ENCODE assay signal across 28 cellular contexts in the genomic region with DNA sequence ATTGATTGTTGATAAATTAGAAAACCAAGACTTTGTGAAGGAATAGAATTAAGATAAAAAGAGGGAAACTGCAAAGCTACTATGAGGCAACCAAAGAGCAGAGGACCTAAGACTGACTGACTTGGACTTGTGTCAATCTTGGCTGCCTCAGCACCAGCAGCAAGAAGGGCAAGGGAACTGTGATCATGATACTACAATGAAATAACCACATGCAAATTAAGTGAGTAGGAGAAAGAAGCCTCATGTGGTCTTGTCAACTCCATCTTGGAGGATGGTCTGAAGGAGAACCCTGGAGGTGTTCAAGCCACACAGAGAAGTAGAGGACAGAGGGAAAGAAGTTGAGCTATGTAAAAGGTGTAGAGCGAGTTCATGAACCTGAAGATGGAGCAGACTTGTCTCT.
"Had no signal": no experiment of that assay in that cellular context is flagged by ENCODE, and none has a peak within 500 bp of the region (broad histone marks: within the 10 kb centered on the region; RNA-seq: fewer than 3 reads in every experiment).

No MANE protein-coding gene starts in this region.

- H3K36me3 Mint-ChIP-seq: mesothelial cell of epicardium; naive B cell; natural killer cell treated with Interleukin-12 subunit alpha and Interleukin-12 subunit beta and Interleukin-15 and Interleukin-18, amount 100 ng/mL, for 72 hours; neural progenitor cell; type B pancreatic cell had no signal

- H3K4me1 ChIP-seq: gastroesophageal sphincter, neural progenitor cell, prostate gland, right atrium auricular region had no signal

- H3K4me1 Mint-ChIP-seq: endodermal cell, mesothelial cell of epicardium, neural progenitor cell had no signal

- DNase-seq: effector CD8-positive, alpha-beta T cell; endodermal cell; foreskin fibroblast; heart left ventricle; left cardiac atrium; left lung; mesenchymal stem cell; mucosa of descending colon; naive B cell; nucleus accumbens; stimulated activated CD4-positive, alpha-beta T cell treated with anti-CD3 and anti-CD28 coated beads, Interleukin-12 subunit alpha, Interleukin-12 subunit beta, amount 100 ng/mL, for 4 hours; stimulated activated CD4-positive, alpha-beta T cell treated with anti-CD3 and anti-CD28 coated beads, Interleukin-1b, Interleukin-23, amount 100 ng/mL, for 48 hours; stimulated activated CD4-positive, alpha-beta T cell treated with anti-CD3 and anti-CD28 coated beads, Interleukin-4, amount 100 ng/mL, for 1 hour; stimulated activated CD8-positive, alpha-beta memory T cell treated with anti-CD3 and anti-CD28 coated beads, Interleukin-4, amount 100 ng/mL, for 48 hours; stimulated activated naive CD4-positive, alpha-beta T cell treated with Interleukin-2 at 50 U/mL for 16 hours; stomach; tibial artery had no signal

- H3K27ac Mint-ChIP-seq: endodermal cell; mesothelial cell of epicardium; natural killer cell treated with Interleukin-12 subunit alpha and Interleukin-12 subunit beta and Interleukin-15 and Interleukin-18, amount 100 ng/mL, for 72 hours; neural progenitor cell; type B pancreatic cell had no signal

- H3K27me3 Mint-ChIP-seq: natural killer cell treated with Interleukin-12 subunit alpha and Interleukin-12 subunit beta and Interleukin-15 and Interleukin-18, amount 100 ng/mL, for 72 hours; type B pancreatic cell had no signal

- H3K27me3 ChIP-seq: gastroesophageal sphincter, heart left ventricle, hepatocyte, left lung, neural progenitor cell, right atrium auricular region, stomach, tibial artery had no signal

- H3K4me3 Mint-ChIP-seq: endodermal cell; mesothelial cell of epicardium; naive B cell; natural killer cell treated with Interleukin-12 subunit alpha and Interleukin-12 subunit beta and Interleukin-15 and Interleukin-18, amount 100 ng/mL, for 72 hours; neural progenitor cell; type B pancreatic cell had no signal

- ATAC-seq: esophagus mucosa; gastroesophageal sphincter; heart left ventricle; left cardiac atrium; left lung; mucosa of descending colon; natural killer cell treated with Interleukin-12 subunit alpha and Interleukin-12 subunit beta and Interleukin-15 and Interleukin-18, amount 100 ng/mL, for 72 hours; sciatic nerve had no signal

- H3K27ac ChIP-seq: epithelial cell of prostate, gastroesophageal sphincter, heart left ventricle, hepatocyte, left lung, neural progenitor cell, prostate gland, right atrium auricular region, stomach, tibial artery had no signal

- H3K9me3 Mint-ChIP-seq: endodermal cell, mesothelial cell of epicardium, naive B cell, neural progenitor cell, type B pancreatic cell had no signal
